Comparison of ENCODE assay signal across 15 cellular contexts in the genomic region with DNA sequence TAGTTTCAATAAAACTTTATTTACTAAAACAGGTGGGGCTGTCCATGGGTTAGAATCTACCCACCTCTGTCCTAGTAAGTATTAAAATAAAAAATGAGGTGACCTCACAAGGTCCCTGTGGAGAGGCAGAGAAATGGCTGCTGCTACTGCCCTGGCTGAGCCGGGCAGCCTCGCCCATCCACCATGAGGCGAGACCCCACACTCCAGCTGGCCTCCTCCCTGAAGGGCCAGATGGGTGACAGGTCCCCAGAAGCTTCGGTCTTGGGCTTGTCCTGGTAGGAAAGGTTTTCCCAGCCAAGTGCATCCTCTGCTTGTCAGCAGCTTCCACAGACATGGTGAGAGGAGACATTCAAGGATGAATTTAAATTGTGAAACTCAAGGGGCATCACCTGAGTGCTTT.
A peak's percentile ranks its signal among the peaks of the same experiment; 100 is the strongest.
DNase-seq lines count a peak whose midpoint lies in the region; ATAC-seq and TF ChIP-seq lines count a peak whose summit lies in the region.
"Had no signal": no experiment of that assay in that cellular context is flagged by ENCODE, and none has a peak within 500 bp of the region (broad histone marks: within the 10 kb centered on the region; RNA-seq: fewer than 3 reads in every experiment).

No MANE protein-coding gene starts in this region.

- no peaks in the 10 kb centered on the region for H3K36me3 ChIP-seq in heart right ventricle
- no peaks in the 10 kb centered on the region for H3K36me3 ChIP-seq in upper lobe of right lung
- no peaks in the 10 kb centered on the region for H3K36me3 ChIP-seq in esophagus muscularis mucosa
- H3K36me3 ChIP-seq: BLaER1 treated with 17β-estradiol and CSF1 and Interleukin-3, amounts not matched to agents 10 nM and 100 nM had no signal

- TF ChIP-seq EP300 in esophagus muscularis mucosa (IDR thresholded peaks at IDR 0.05), result no peak

- H3K27me3 ChIP-seq in heart right ventricle, result no peaks in the 10 kb centered on the region
- no peaks in the 10 kb centered on the region for H3K27me3 ChIP-seq in upper lobe of right lung
- H3K27me3 ChIP-seq in esophagus muscularis mucosa, result no peaks in the 10 kb centered on the region
- H3K27me3 ChIP-seq: BLaER1 treated with 17β-estradiol and CSF1 and Interleukin-3, amounts not matched to agents 10 nM and 100 nM had no signal

- H3K27ac ChIP-seq in heart right ventricle (no peak overlapping the region), upper lobe of right lung (no peak overlapping the region), esophagus muscularis mucosa (replicated peaks in 1 of 4) (no peak overlapping the region)
- H3K27ac ChIP-seq: BLaER1 treated with 17β-estradiol and CSF1 and Interleukin-3, amounts not matched to agents 10 nM and 100 nM had no signal

- TF ChIP-seq POLR2A in esophagus muscularis mucosa (IDR thresholded peaks at IDR 0.05; ENCODE audit: low read depth), result no peak

- TF ChIP-seq CTCF in heart right ventricle (IDR thresholded peaks at IDR 0.05) (no peak), upper lobe of right lung (IDR thresholded peaks at IDR 0.05) (no peak), esophagus muscularis mucosa (IDR thresholded peaks at IDR 0.05) (no peak)

- H3K4me1 ChIP-seq in heart right ventricle (peaks cover 0 to 6% (median 4%) of the 10 kb centered on the region in 9 donors), upper lobe of right lung (no peaks in the 10 kb centered on the region), esophagus muscularis mucosa (peaks cover 0 to 5% (median 3%) of the 10 kb centered on the region in 4 donors)

- H3K9me3 ChIP-seq in heart right ventricle (no peaks in the 10 kb centered on the region), upper lobe of right lung (no peaks in the 10 kb centered on the region), esophagus muscularis mucosa (no peaks in the 10 kb centered on the region)
- H3K9me3 ChIP-seq: BLaER1 treated with 17β-estradiol and CSF1 and Interleukin-3, amounts not matched to agents 10 nM and 100 nM had no signal

- ATAC-seq in heart right ventricle (no peak), sciatic nerve (no peak), upper lobe of right lung (no peak), HG03354 (IDR thresholded peaks at IDR 0.05; ENCODE audit: poor library complexity, severe bottlenecking, unreplicated experiment) (no peak)

- intact Hi-C loops in cardiac septum (cut with DNase I) (no loop called here), heart right ventricle (cut with DNase I) (no loop called here), sciatic nerve (cut with DNase I) (no loop called here), upper lobe of right lung (cut with DNase I) (no loop called here), esophagus muscularis mucosa (cut with DNase I) (no loop called here)

- DNase-seq in cardiac septum (ENCODE audit: low spot score) (peak; percentile 56), heart right ventricle (no peak), islet precursor cell (peak; percentile 32), sciatic nerve (ENCODE audit: low spot score) (peak; percentile 25), upper lobe of right lung (peak; percentile 46), esophagus muscularis mucosa (ENCODE audit: extremely low spot score) (no peak), foreskin melanocyte (no peak)
- DNase-seq: ACHN; CD4-positive, CD25-positive, alpha-beta regulatory T cell; DMS53; GF-D8; HCEC 1CT; HFFc6 had no signal

- WGBS in heart right ventricle, 2 donors, result 94 to 96% methylated on average over 4 of the region's 4 CpGs
- WGBS in esophagus muscularis mucosa, result 69% methylated on average over 3 of the region's 4 CpGs

- H3K4me3 ChIP-seq in heart right ventricle (no peak overlapping the region), upper lobe of right lung (no peak overlapping the region), esophagus muscularis mucosa (no peak overlapping the region)
- H3K4me3 ChIP-seq: BLaER1 treated with 17β-estradiol and CSF1 and Interleukin-3, amounts not matched to agents 10 nM and 100 nM had no signal

Comparison
In these comparisons a context has a peak if more than half of its experiments do, and no peak if none do; other contexts are left out.
1. DNase-seq: peak in cardiac septum (single experiment), islet precursor cell (single experiment), sciatic nerve (single experiment) and upper lobe of right lung (single experiment); none in heart right ventricle (0 of 2), esophagus muscularis mucosa (single experiment) and foreskin melanocyte (single experiment).